Comparison of ENCODE assay signal across 16 cellular contexts in genomic region chr1:144537234-144537633, GRCh38. TPM values are rescaled to one million over a fixed set of nuclear protein-coding genes. Genes with fewer than 3 reads are reported as not detected.
DNase-seq lines count a peak whose midpoint lies in the region; ATAC-seq and TF ChIP-seq lines count a peak whose summit lies in the region.
"Not testable (repeated sequence)": the region's sequence is repeated elsewhere in the genome, so short reads cannot be mapped to it uniquely, and the experiment has no call there.
"Had no signal": no experiment of that assay in that cellular context is flagged by ENCODE, and none has a peak within 500 bp of the region (broad histone marks: within the 10 kb centered on the region; RNA-seq: fewer than 3 reads in every experiment).

No MANE protein-coding gene starts in this region.

- 100% methylated on average over 3 of the region's 5 CpGs for WGBS in esophagus muscularis mucosa
- WGBS in right lobe of liver (ENCODE audit: insufficient coverage, low coverage, low lambda C conversion rate, missing lambda C conversion rate): 51% methylated on average over 4 of the region's 5 CpGs

- not testable (repeated sequence) for H3K36me3 ChIP-seq in esophagus muscularis mucosa, right lobe of liver

- H3K4me3 Mint-ChIP-seq in activated CD4-positive, alpha-beta T cell treated with anti-CD3 and anti-CD28 coated beads, Interleukin-2, amount 10 ng/mL, durations not matched to agents 24 days and 14 days: not testable (repeated sequence)

- H3K27me3 ChIP-seq in esophagus muscularis mucosa: peaks cover 0 to 19% (median 0%) of the 10 kb centered on the region in 4 donors
- H3K27me3 ChIP-seq in right lobe of liver: not testable (repeated sequence)

- TF ChIP-seq EP300 in esophagus muscularis mucosa (IDR thresholded peaks at IDR 0.05): not testable (repeated sequence)

- DNase-seq in Ammon's horn (ENCODE audit: low spot score) (peak; percentile 3), esophagus muscularis mucosa (ENCODE audit: extremely low spot score) (peak; percentile 7), islet precursor cell (peak; percentile 4), right lobe of liver (peak in 1 of 3 donors; percentile 28)
- DNase-seq in activated CD4-positive, alpha-beta T cell treated with anti-CD3 and anti-CD28 coated beads, Interleukin-2, amount 10 ng/mL, durations not matched to agents 24 days and 14 days: peak; percentile 45
- DNase-seq in left lobe of liver (ENCODE audit: low spot score): not testable (repeated sequence)

- H3K4me1 Mint-ChIP-seq in activated CD4-positive, alpha-beta T cell treated with anti-CD3 and anti-CD28 coated beads, Interleukin-2, amount 10 ng/mL, durations not matched to agents 24 days and 14 days: peaks cover 18% of the 10 kb centered on the region

- not testable (repeated sequence) for H3K9me3 Mint-ChIP-seq in activated CD4-positive, alpha-beta T cell treated with anti-CD3 and anti-CD28 coated beads, Interleukin-2, amount 10 ng/mL, durations not matched to agents 24 days and 14 days

- ATAC-seq in left lobe of liver (peak; percentile 81), right lobe of liver (peak; percentile 58 to 98 (median 72))

- intact Hi-C loops in activated CD4-positive, alpha-beta T cell treated with anti-CD3 and anti-CD28 coated beads, Interleukin-2, amount 10 ng/mL, durations not matched to agents 24 days and 14 days (cut with micrococcal nuclease); esophagus muscularis mucosa (cut with DNase I); right lobe of liver (cut with DNase I): not testable (repeated sequence)

- H3K27ac ChIP-seq in esophagus muscularis mucosa (replicated peaks in 1 of 4); right lobe of liver: not testable (repeated sequence)

- H3K9me3 ChIP-seq in esophagus muscularis mucosa, right lobe of liver: not testable (repeated sequence)

- not testable (repeated sequence) for TF ChIP-seq POLR2A in esophagus muscularis mucosa (IDR thresholded peaks at IDR 0.05; ENCODE audit: low read depth); right lobe of liver (IDR thresholded peaks at IDR 0.05)

- H3K4me3 ChIP-seq in esophagus muscularis mucosa, right lobe of liver: not testable (repeated sequence)

- not testable (repeated sequence) for TF ChIP-seq CTCF in esophagus muscularis mucosa (IDR thresholded peaks at IDR 0.05); right lobe of liver (IDR thresholded peaks at IDR 0.05)

- not testable (repeated sequence) for H3K4me1 ChIP-seq in esophagus muscularis mucosa, right lobe of liver

- H3K36me3 Mint-ChIP-seq in activated CD4-positive, alpha-beta T cell treated with anti-CD3 and anti-CD28 coated beads, Interleukin-2, amount 10 ng/mL, durations not matched to agents 24 days and 14 days (ENCODE audit: low read depth): not testable (repeated sequence)

- not testable (repeated sequence) for H3K27ac Mint-ChIP-seq in activated CD4-positive, alpha-beta T cell treated with anti-CD3 and anti-CD28 coated beads, Interleukin-2, amount 10 ng/mL, durations not matched to agents 24 days and 14 days

- not testable (repeated sequence) for H3K27me3 Mint-ChIP-seq in activated CD4-positive, alpha-beta T cell treated with anti-CD3 and anti-CD28 coated beads, Interleukin-2, amount 10 ng/mL, durations not matched to agents 24 days and 14 days

RNA-seq across cellular contexts. Expression of gene PPIAL4F, which starts 55.5 kb away (rescaled TPM):
- not detected in 2 replicates for total RNA-seq in activated CD4-positive, alpha-beta T cell treated with anti-CD3 and anti-CD28 coated beads, Interleukin-2, amount 10 ng/mL, durations not matched to agents 24 days and 14 days
- not detected for total RNA-seq in esophagus muscularis mucosa
- total RNA-seq in left lobe of liver: not detected
- total RNA-seq in right lobe of liver: not detected
- total RNA-seq: A172; A673; Caco-2; Calu3; CD4-positive, alpha-beta memory T cell; CD4-positive, alpha-beta T cell; CD4-positive, CD25-positive, alpha-beta regulatory T cell; CD8-positive, alpha-beta memory T cell; CD8-positive, alpha-beta T cell; Daoy had no signal
